ENCODE assay signal across 8 cellular contexts in the genomic region with DNA sequence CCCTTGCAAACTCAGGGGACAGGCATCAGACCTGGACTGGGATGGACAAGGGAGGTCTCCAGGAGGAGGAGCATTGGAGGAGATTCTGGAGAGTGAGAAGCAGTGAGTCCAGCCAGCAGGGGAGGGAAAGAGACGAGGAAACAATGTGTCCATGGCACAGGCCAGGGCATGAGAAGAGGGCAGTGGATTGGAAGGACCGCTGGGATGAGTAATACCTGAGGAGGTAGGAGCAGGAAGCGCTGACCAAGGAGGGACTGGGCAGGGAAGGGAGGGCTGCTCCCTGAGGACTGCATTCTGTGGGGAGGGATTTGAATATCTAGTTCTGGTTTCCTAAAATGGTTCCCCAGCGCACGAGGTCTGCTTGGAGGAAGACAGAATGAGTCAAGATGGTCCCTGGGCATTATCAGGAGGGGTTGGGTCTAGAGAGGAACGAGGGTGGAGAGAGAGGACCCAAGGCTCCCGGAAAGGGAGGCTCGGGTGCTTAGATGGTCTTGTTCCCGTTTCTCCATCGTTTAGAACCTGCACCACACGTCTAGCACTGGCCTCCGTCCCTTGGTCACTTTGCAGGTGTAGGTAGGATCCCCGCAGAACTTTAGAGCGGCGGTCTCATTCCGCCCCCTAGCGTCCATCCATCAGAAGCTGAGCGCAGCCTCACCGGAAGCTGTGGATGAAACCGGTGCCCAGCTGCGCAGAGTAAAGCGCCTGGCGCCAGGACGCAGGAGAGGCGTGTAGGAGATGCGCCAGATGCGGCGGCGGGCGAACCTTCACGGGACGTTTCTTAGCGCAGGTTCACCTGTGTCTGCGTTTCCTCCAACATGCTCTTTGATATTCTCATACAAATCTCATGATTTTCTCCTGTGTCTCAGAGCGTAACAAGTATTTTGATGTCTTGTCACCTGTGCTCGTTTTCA.
A peak's percentile ranks its signal among the peaks of the same experiment; 100 is the strongest.
DNase-seq lines count a peak whose midpoint lies in the region; ATAC-seq, FAIRE-seq and TF ChIP-seq lines count a peak whose summit lies in the region.

No MANE protein-coding gene starts in this region.

- no peak for FAIRE-seq in D721Med (lab: Jason Lieb, UNC)

- TF ChIP-seq POLR2A in esophagus squamous epithelium (IDR thresholded peaks at IDR 0.05) (no peak), GM18505 (IDR thresholded peaks at IDR 0.05; ENCODE audit: borderline replicate concordance, extremely low read depth, insufficient read depth, insufficient read length) (no peak)

- H3K4me1 ChIP-seq in RWPE2 (ENCODE audit: insufficient read depth, poor library complexity, severe bottlenecking) (no peaks in the 10 kb centered on the region), esophagus squamous epithelium (peaks cover 0 to 4% (median 0%) of the 10 kb centered on the region in 3 donors)

- peak; percentile 48 for DNase-seq in D721Med (ENCODE audit: insufficient read length, low spot score)
- no peak for DNase-seq in RWPE2 (ENCODE audit: low spot score)
- DNase-seq in esophagus squamous epithelium (lab: John Stamatoyannopoulos, UW) = no peak
- DNase-seq in omental fat pad (ENCODE audit: low spot score) = no peak
- no peak for DNase-seq in T-helper 9 cell

- peak; percentile 43 for ATAC-seq in HG03442 (IDR thresholded peaks at IDR 0.05; ENCODE audit: unreplicated experiment)
- ATAC-seq in RWPE2 (ENCODE audit: low read depth) = peak; percentile 95
- ATAC-seq in omental fat pad (ENCODE audit: low FRiP score) = peak; percentile 73
- no peak for ATAC-seq in HG02840 (IDR thresholded peaks at IDR 0.05; ENCODE audit: low FRiP score, unreplicated experiment)
- no peak for ATAC-seq in GM18505 (IDR thresholded peaks at IDR 0.05; ENCODE audit: unreplicated experiment)

- H3K36me3 ChIP-seq in RWPE2 (ENCODE audit: low read depth) = no peaks in the 10 kb centered on the region
- H3K36me3 ChIP-seq in esophagus squamous epithelium = no peaks in the 10 kb centered on the region

- no peak overlapping the region for H3K27ac ChIP-seq in RWPE2 (ENCODE audit: poor library complexity, severe bottlenecking)
- no peak overlapping the region for H3K27ac ChIP-seq in esophagus squamous epithelium

- H3K27me3 ChIP-seq in RWPE2 (ENCODE audit: insufficient read depth, poor library complexity, severe bottlenecking) (peaks cover 10% of the 10 kb centered on the region), esophagus squamous epithelium (no peaks in the 10 kb centered on the region)

- TF ChIP-seq CTCF in D721Med (IDR thresholded peaks at IDR 0.05; ENCODE audit: insufficient read depth, missing control alignments) (peak; percentile 85), RWPE2 (IDR thresholded peaks at IDR 0.05; ENCODE audit: poor library complexity, severe bottlenecking) (peak; percentile 89), esophagus squamous epithelium (IDR thresholded peaks at IDR 0.05) (peak in 5 of 6 experiments; percentile 34 to 51 (median 45)), omental fat pad (IDR thresholded peaks at IDR 0.05) (no peak)

- WGBS in esophagus squamous epithelium, 2 donors = 23 to 35% methylated on average over 24 to 28 of the region's 36 CpGs

- H3K4me3 ChIP-seq in RWPE2 (ENCODE audit: severe bottlenecking) = no peak overlapping the region
- no peak overlapping the region for H3K4me3 ChIP-seq in esophagus squamous epithelium

- intact Hi-C loops in esophagus squamous epithelium (cut with DNase I) = no loop called here

- H3K9me3 ChIP-seq in RWPE2 (ENCODE audit: severe bottlenecking) (peaks cover 6% of the 10 kb centered on the region), esophagus squamous epithelium (no peaks in the 10 kb centered on the region)

Comparison
In these comparisons a context has a peak if more than half of its experiments do, and no peak if none do; other contexts are left out.
1. CTCF ChIP-seq: peak in D721Med (single experiment), RWPE2 (single experiment) and esophagus squamous epithelium (5 of 6); none in omental fat pad (0 of 3).
2. ATAC-seq: peak in HG03442 (single experiment), RWPE2 (single experiment) and omental fat pad (single experiment); none in HG02840 (single experiment) and GM18505 (single experiment).